Comparison of ENCODE assay signal across 24 cellular contexts in the genomic region with DNA sequence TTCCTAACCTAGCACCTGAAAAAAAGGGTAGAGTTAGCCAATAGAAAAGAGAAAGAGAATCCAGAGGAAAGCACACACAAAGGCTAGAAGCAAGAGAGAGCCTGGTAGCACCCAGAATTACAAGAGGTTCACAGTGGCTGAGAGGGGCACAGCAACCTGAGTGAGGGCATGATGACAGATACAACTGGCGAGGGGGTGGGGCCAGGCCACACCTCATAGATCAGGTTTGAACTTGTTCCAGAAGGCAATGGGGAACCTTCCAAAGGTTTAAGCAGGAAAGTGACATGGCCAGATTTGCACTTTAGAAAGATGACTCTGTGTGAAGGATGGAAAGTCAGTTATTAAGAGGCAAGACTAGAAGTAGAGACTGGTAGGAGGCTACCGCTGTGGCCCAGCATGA.
"Had no signal": no experiment of that assay in that cellular context is flagged by ENCODE, and none has a peak within 500 bp of the region (broad histone marks: within the 10 kb centered on the region; RNA-seq: fewer than 3 reads in every experiment).

No MANE protein-coding gene starts in this region.

- H3K36me3 ChIP-seq: colonic mucosa, suprapubic skin, tibial artery had no signal

- H3K27me3 ChIP-seq: colonic mucosa, suprapubic skin, tibial artery had no signal

- DNase-seq: activated CD4-positive, alpha-beta T cell treated with anti-CD3 and anti-CD28 coated beads for 4 hours; activated CD4-positive, alpha-beta T cell treated with anti-CD3 and anti-CD28 coated beads, Interleukin-2, amount 50 U/mL, for 4 hours; activated naive CD4-positive, alpha-beta T cell; activated T-cell treated with anti-CD3 and anti-CD28 coated beads for 4 hours; activated T-cell treated with anti-CD3 and anti-CD28 coated beads, Interleukin-2, amount 50 U/mL, for 72 hours; cerebellar nuclear complex; colonic mucosa; effector CD8-positive, alpha-beta T cell; foreskin fibroblast; left ventricle myocardium superior; naive thymus-derived CD8-positive, alpha-beta T cell; posterior cingulate gyrus; right cardiac atrium; stimulated activated CD4-positive, alpha-beta T cell treated with anti-CD3 and anti-CD28 coated beads, Interleukin-15, amount 100 ng/mL, for 24 hours; stimulated activated CD4-positive, alpha-beta T cell treated with anti-CD3 and anti-CD28 coated beads, Interleukin-2, amount 100 ng/mL, for 24 hours; stimulated activated naive CD4-positive, alpha-beta T cell; SW 1271; T-helper 9 cell; tibial artery had no signal

- ATAC-seq: activated naive CD4-positive, alpha-beta T cell treated with anti-CD3 and anti-CD28 coated beads, Interleukin-2, amount 50 U/mL, for 72 hours; activated T-cell treated with anti-CD3 and anti-CD28 coated beads, Interleukin-2, amount 50 U/mL, for 72 hours; left ventricle myocardium superior; naive thymus-derived CD8-positive, alpha-beta T cell; right cardiac atrium had no signal

- H3K27ac ChIP-seq: colonic mucosa, suprapubic skin, tibial artery, VCaP had no signal

- H3K4me1 Mint-ChIP-seq: naive thymus-derived CD8-positive, alpha-beta T cell had no signal

- H3K27ac Mint-ChIP-seq: activated naive CD4-positive, alpha-beta T cell treated with anti-CD3 and anti-CD28 coated beads, Interleukin-2, amount 50 U/mL, for 72 hours; activated T-cell treated with anti-CD3 and anti-CD28 coated beads, Interleukin-2, amount 50 U/mL, for 72 hours; mesothelial cell of epicardium; naive thymus-derived CD8-positive, alpha-beta T cell; T-helper 1 cell treated with Interleukin-12 subunit alpha and Interleukin-12 subunit beta and Interleukin-4 antibody, amounts not matched to agents 30 μg/mL and 1 μg/mL, for 36 hours had no signal

- H3K9me3 ChIP-seq: colonic mucosa, suprapubic skin, tibial artery had no signal

- H3K9me3 Mint-ChIP-seq: activated naive CD4-positive, alpha-beta T cell treated with anti-CD3 and anti-CD28 coated beads, Interleukin-2, amount 50 U/mL, for 72 hours; activated T-cell treated with anti-CD3 and anti-CD28 coated beads, Interleukin-2, amount 50 U/mL, for 72 hours; mesothelial cell of epicardium; T-helper 1 cell treated with Interleukin-12 subunit alpha and Interleukin-12 subunit beta and Interleukin-4 antibody, amounts not matched to agents 30 μg/mL and 1 μg/mL, for 36 hours had no signal

- H3K4me1 ChIP-seq: colonic mucosa had no signal

- H3K36me3 Mint-ChIP-seq: activated naive CD4-positive, alpha-beta T cell treated with anti-CD3 and anti-CD28 coated beads, Interleukin-2, amount 50 U/mL, for 72 hours; mesothelial cell of epicardium; naive thymus-derived CD8-positive, alpha-beta T cell had no signal

- H3K4me3 ChIP-seq: colonic mucosa, suprapubic skin, tibial artery had no signal

- H3K4me3 Mint-ChIP-seq: activated T-cell treated with anti-CD3 and anti-CD28 coated beads, Interleukin-2, amount 50 U/mL, for 72 hours; mesothelial cell of epicardium; naive thymus-derived CD8-positive, alpha-beta T cell; T-helper 1 cell treated with Interleukin-12 subunit alpha and Interleukin-12 subunit beta and Interleukin-4 antibody, amounts not matched to agents 30 μg/mL and 1 μg/mL, for 36 hours had no signal
